In genomic region chr4:94961420-94961819, GRCh38 we compare ENCODE assay signal across 13 cellular contexts.
"Had no signal": no experiment of that assay in that cellular context is flagged by ENCODE, and none has a peak within 500 bp of the region (broad histone marks: within the 10 kb centered on the region; RNA-seq: fewer than 3 reads in every experiment).

No MANE protein-coding gene starts in this region.

- DNase-seq: activated effector memory CD4-positive, alpha-beta T cell treated with Interleukin-2 at 50 U/mL for 16 hours; amygdala; effector CD4-positive, alpha-beta T cell; mammary epithelial cell; occipital lobe; psoas muscle; stimulated activated CD4-positive, alpha-beta T cell treated with anti-CD3 and anti-CD28 coated beads, Interleukin-12 subunit alpha, Interleukin-12 subunit beta, amount 100 ng/mL, for 4 hours; stimulated activated naive CD8-positive, alpha-beta T cell treated with anti-CD3 and anti-CD28 coated beads, Interleukin-15, Interleukin-2, amounts not matched to agents 100 U/mL and 50 U/mL, for 24 hours; upper lobe of left lung had no signal

- H3K27me3 Mint-ChIP-seq: activated naive CD4-positive, alpha-beta T cell treated with anti-CD3 and anti-CD28 coated beads, Interleukin-2, amount 50 U/mL, for 24 hours had no signal

- H3K36me3 Mint-ChIP-seq: activated naive CD4-positive, alpha-beta T cell treated with anti-CD3 and anti-CD28 coated beads, Interleukin-2, amount 50 U/mL, for 24 hours had no signal

- H3K27me3 ChIP-seq: upper lobe of left lung had no signal

- H3K4me1 Mint-ChIP-seq: activated naive CD4-positive, alpha-beta T cell treated with anti-CD3 and anti-CD28 coated beads, Interleukin-2, amount 50 U/mL, for 24 hours had no signal

- H3K36me3 ChIP-seq: upper lobe of left lung had no signal

- H3K4me3 Mint-ChIP-seq: activated naive CD4-positive, alpha-beta T cell treated with anti-CD3 and anti-CD28 coated beads, Interleukin-2, amount 50 U/mL, for 24 hours; nephron; T-helper 2 cell treated with Interferon-gamma antibody and Interleukin-4, amounts not matched to agents 5 μg/mL and 100 μg/mL, for 36 hours had no signal

- H3K27ac Mint-ChIP-seq: activated naive CD4-positive, alpha-beta T cell treated with anti-CD3 and anti-CD28 coated beads, Interleukin-2, amount 50 U/mL, for 24 hours; nephron; T-helper 2 cell treated with Interferon-gamma antibody and Interleukin-4, amounts not matched to agents 5 μg/mL and 100 μg/mL, for 36 hours had no signal

- H3K4me3 ChIP-seq: psoas muscle, upper lobe of left lung had no signal

- H3K27ac ChIP-seq: psoas muscle, upper lobe of left lung had no signal

- FAIRE-seq: endothelial cell of umbilical vein had no signal

- H3K4me1 ChIP-seq: psoas muscle, upper lobe of left lung had no signal

- H3K9me3 Mint-ChIP-seq: T-helper 2 cell treated with Interferon-gamma antibody and Interleukin-4, amounts not matched to agents 5 μg/mL and 100 μg/mL, for 36 hours had no signal

- H3K9me3 ChIP-seq: upper lobe of left lung had no signal
